27 cellular contexts compared by ENCODE assay signal in the genomic region with DNA sequence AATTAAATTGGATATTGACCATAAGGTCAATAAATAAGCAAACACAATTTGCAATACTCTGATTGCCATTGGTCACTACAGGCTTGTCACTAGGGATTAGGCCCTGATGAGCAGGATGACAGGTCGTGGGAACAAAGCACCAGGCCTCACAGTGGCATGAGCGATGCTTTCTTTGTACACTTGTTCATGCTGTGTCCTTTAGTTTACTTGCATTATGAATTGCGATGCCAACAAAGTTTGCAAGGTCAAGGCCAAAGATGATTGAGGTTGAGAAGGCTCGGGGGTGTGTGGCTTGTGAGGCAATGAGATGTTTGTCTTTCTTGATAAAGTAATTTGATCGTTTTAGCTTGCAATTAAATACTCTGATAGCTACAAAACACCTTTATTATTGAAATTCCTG.
"Had no signal": no experiment of that assay in that cellular context is flagged by ENCODE, and none has a peak within 500 bp of the region (broad histone marks: within the 10 kb centered on the region; RNA-seq: fewer than 3 reads in every experiment).

No MANE protein-coding gene starts in this region.

- FAIRE-seq: astrocyte, colon, endometrium, endothelial cell of umbilical vein had no signal

- H3K27me3 ChIP-seq: gastroesophageal sphincter had no signal

- H3K9me3 ChIP-seq: esophagus squamous epithelium, gastroesophageal sphincter had no signal

- H3K4me1 ChIP-seq: esophagus squamous epithelium had no signal

- ATAC-seq: activated CD4-positive, alpha-beta T cell treated with anti-CD3 and anti-CD28 coated beads for 36 hours; activated CD8-positive, alpha-beta memory T cell treated with anti-CD3 and anti-CD28 coated beads, Interleukin-2, amount 10 ng/mL, durations not matched to agents 7 days and 5 days; activated CD8-positive, alpha-beta T cell treated with anti-CD3 and anti-CD28 coated beads, Interleukin-2, amount 10 ng/mL, durations not matched to agents 7 days and 5 days; activated naive CD4-positive, alpha-beta T cell treated with anti-CD3 and anti-CD28 coated beads, Interleukin-2, amount 50 U/mL, for 72 hours; activated T-cell treated with anti-CD3 and anti-CD28 coated beads, Interleukin-2, amount 50 U/mL, for 72 hours; gastroesophageal sphincter; T-cell had no signal

- H3K4me3 ChIP-seq: esophagus squamous epithelium, gastroesophageal sphincter had no signal

- DNase-seq: activated CD4-positive, alpha-beta memory T cell treated with anti-CD3 and anti-CD28 coated beads for 36 hours; activated CD4-positive, alpha-beta T cell treated with anti-CD3 and anti-CD28 coated beads for 36 hours; activated CD4-positive, alpha-beta T cell treated with anti-CD3 and anti-CD28 coated beads, Interleukin-2, amount 10 ng/mL, durations not matched to agents 24 days and 14 days; activated CD4-positive, CD25-positive, alpha-beta regulatory T cell; activated CD4-positive, CD25-positive, alpha-beta regulatory T cell treated with anti-CD3 and anti-CD28 coated beads, Interleukin-2, amount 50 U/mL, for 72 hours; activated CD8-positive, alpha-beta memory T cell treated with anti-CD3 and anti-CD28 coated beads, Interleukin-2, amount 10 ng/mL, durations not matched to agents 7 days and 5 days; activated CD8-positive, alpha-beta memory T cell treated with anti-CD3 and anti-CD28 coated beads, Interleukin-2, amount 50 U/mL, for 4 hours; activated CD8-positive, alpha-beta T cell treated with anti-CD3 and anti-CD28 coated beads, Interleukin-2, amount 10 ng/mL, durations not matched to agents 7 days and 5 days; activated gamma-delta T cell; activated naive CD4-positive, alpha-beta T cell; activated naive CD4-positive, alpha-beta T cell treated with anti-CD3 and anti-CD28 coated beads, Interleukin-2, amount 10 ng/mL, durations not matched to agents 7 days and 5 days; activated naive CD8-positive, alpha-beta T cell treated with anti-CD3 and anti-CD28 coated beads, Interleukin-2, amount 10 ng/mL, durations not matched to agents 7 days and 5 days; activated T-cell treated with anti-CD3 and anti-CD28 coated beads, Interleukin-2, amount 50 U/mL, for 1 hour; activated T-cell treated with anti-CD3 and anti-CD28 coated beads, Interleukin-2, amount 50 U/mL, for 72 hours; amniotic stem cell; effector CD8-positive, alpha-beta T cell; esophagus squamous epithelium; foreskin melanocyte; T-cell; T1000 had no signal

- H3K27ac ChIP-seq: epithelial cell of prostate, esophagus squamous epithelium, gastroesophageal sphincter had no signal

- H3K36me3 ChIP-seq: esophagus squamous epithelium, gastroesophageal sphincter had no signal
